Comparison of ENCODE assay signal across 8 cellular contexts in the genomic region with DNA sequence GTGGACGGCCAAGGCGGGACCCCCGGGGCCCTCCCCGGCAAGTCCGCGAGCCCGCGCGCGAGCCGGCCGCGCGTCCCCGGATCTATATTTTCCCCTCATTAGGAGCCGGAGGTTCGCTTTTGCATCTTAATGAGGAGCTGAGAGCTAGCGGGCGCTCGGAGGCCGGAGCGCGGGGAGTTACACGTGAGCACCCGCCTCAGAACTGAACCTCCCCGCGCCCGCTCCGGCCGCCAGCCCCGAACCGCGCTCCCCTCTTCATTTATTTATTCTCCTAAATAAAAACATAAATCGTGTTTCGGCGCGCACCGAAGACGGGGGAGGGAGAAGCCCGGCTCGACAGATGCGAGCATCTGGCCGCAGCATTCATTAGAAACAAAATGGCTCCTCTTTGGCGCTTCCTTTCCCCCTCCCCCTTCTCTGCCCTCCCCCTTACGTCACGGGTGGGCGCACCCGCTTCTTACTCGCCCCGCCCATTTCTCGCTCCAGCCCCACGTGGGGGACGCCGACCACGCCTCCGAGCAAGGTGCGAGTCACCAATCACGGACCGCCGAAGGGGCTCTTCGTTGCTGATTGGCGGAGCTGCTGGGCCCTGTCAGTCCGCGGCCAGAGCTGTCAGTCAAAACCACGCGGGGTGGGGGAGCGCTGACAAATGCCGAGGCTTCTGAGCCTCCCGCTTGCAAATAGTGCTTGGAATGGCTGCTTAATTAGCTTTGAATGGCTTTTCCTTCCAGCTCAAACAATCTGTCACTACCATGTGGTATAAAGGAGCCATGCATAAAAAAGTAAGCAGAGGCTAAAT. TPM values are rescaled to one million over a fixed set of nuclear protein-coding genes. Genes with fewer than 3 reads are reported as not detected.
DNase-seq lines count a peak whose midpoint lies in the region; ATAC-seq and TF ChIP-seq lines count a peak whose summit lies in the region.

No MANE protein-coding gene starts in this region.

- DNase-seq in CD14-positive monocyte (ENCODE audit: low spot score) (peak; percentile 100), HK-2 (ENCODE audit: unreplicated experiment) (peak; percentile 98), NCI-H82 treated with DMSO at 0.1 percent for 48 hours (lab: John Stamatoyannopoulos, UW; ENCODE audit: unreplicated experiment) (peak; percentile 97), dorsolateral prefrontal cortex (peak; percentile 100), right lobe of liver (peak; percentile 100)
- DNase-seq in activated CD4-positive, alpha-beta memory T cell treated with anti-CD3 and anti-CD28 coated beads, Interleukin-2, amount 10 ng/mL, durations not matched to agents 7 days and 5 days, result peak; percentile 100
- peak; percentile 100 for DNase-seq in stimulated activated CD4-positive, alpha-beta T cell treated with anti-CD3 and anti-CD28 coated beads, Interleukin-4, amount 100 ng/mL, for 24 hours

- CTCF ChIA-PET in activated CD4-positive, alpha-beta memory T cell treated with anti-CD3 and anti-CD28 coated beads, Interleukin-2, amount 10 ng/mL, durations not matched to agents 7 days and 5 days (lab: Charles Lee), result interaction anchor here (0.6 to 2.1 kb wide), 9 partner anchors 8 to 637 kb away, joined by 3 to 10 read pairs (median 5); no protein-coding TSS in a partner anchor

- H3K27ac ChIP-seq in dorsolateral prefrontal cortex (peak overlapping the region; percentile 77 to 100 (median 96)), right lobe of liver (peak overlapping the region; percentile 92 to 99 (median 98))

- H3K27me3 ChIP-seq in dorsolateral prefrontal cortex, result peaks cover 0 to 19% (median 0%) of the 10 kb centered on the region in 45 donors
- H3K27me3 ChIP-seq in right lobe of liver, result no peaks in the 10 kb centered on the region

- ATAC-seq in GM19397 (IDR thresholded peaks at IDR 0.05; ENCODE audit: unreplicated experiment) (peak; percentile 45), right lobe of liver (peak; percentile 55 to 74 (median 63))

- peaks cover 44% of the 10 kb centered on the region for H3K4me1 Mint-ChIP-seq in CD14-positive monocyte
- peaks cover 45% of the 10 kb centered on the region for H3K4me1 Mint-ChIP-seq in activated CD4-positive, alpha-beta memory T cell treated with anti-CD3 and anti-CD28 coated beads, Interleukin-2, amount 10 ng/mL, durations not matched to agents 7 days and 5 days

- TF ChIP-seq CTCF in CD14-positive monocyte (IDR thresholded peaks at IDR 0.05) (no peak), dorsolateral prefrontal cortex (IDR thresholded peaks at IDR 0.05 in 54 of 56, conservative IDR thresholded peaks at IDR 0.05 in 2 of 56; ENCODE audit: low read depth in 1 of 56, partially characterized antibody in 56 of 56) (peak in 11 of 56 donors; percentile 5 to 33 (median 17)), right lobe of liver (IDR thresholded peaks at IDR 0.05) (no peak)

- H3K9me3 Mint-ChIP-seq in CD14-positive monocyte, result peaks cover 0 to 9% (median 0%) of the 10 kb centered on the region in 7 donors
- H3K9me3 Mint-ChIP-seq in activated CD4-positive, alpha-beta memory T cell treated with anti-CD3 and anti-CD28 coated beads, Interleukin-2, amount 10 ng/mL, durations not matched to agents 7 days and 5 days, result no peaks in the 10 kb centered on the region

- peak overlapping the region; percentile 94 to 99 (median 98) for H3K27ac Mint-ChIP-seq in CD14-positive monocyte
- peak overlapping the region; percentile 88 for H3K27ac Mint-ChIP-seq in activated CD4-positive, alpha-beta memory T cell treated with anti-CD3 and anti-CD28 coated beads, Interleukin-2, amount 10 ng/mL, durations not matched to agents 7 days and 5 days

- no peaks in the 10 kb centered on the region for H3K36me3 ChIP-seq in right lobe of liver

- H3K36me3 Mint-ChIP-seq in CD14-positive monocyte, result peaks cover 9 to 17% of the 10 kb centered on the region in 2 donors
- H3K36me3 Mint-ChIP-seq in activated CD4-positive, alpha-beta memory T cell treated with anti-CD3 and anti-CD28 coated beads, Interleukin-2, amount 10 ng/mL, durations not matched to agents 7 days and 5 days (ENCODE audit: low read depth), result peaks cover 17% of the 10 kb centered on the region

- H3K4me1 ChIP-seq in right lobe of liver, result peaks cover 0 to 56% (median 26%) of the 10 kb centered on the region in 4 donors

- TF ChIP-seq POLR2A in right lobe of liver (IDR thresholded peaks at IDR 0.05), result peak; percentile 93

- WGBS in right lobe of liver (ENCODE audit: insufficient coverage, low coverage, low lambda C conversion rate, missing lambda C conversion rate), result 0% methylated on average over 29 of the region's 69 CpGs

- intact Hi-C loops in CD14-positive monocyte (cut with micrococcal nuclease), result loop anchor here (1.0 to 10.0 kb wide), 6 partner anchors 13 to 625 kb away; no protein-coding TSS in a partner anchor
- intact Hi-C loops in dorsolateral prefrontal cortex (cut with DNase I), result loop anchor here (5.0 to 10.0 kb wide), 7 partner anchors 37 to 625 kb away; no protein-coding TSS in a partner anchor
- intact Hi-C loops in right lobe of liver (cut with DNase I), result no loop called here

- peak overlapping the region; percentile 95 to 97 for H3K4me3 Mint-ChIP-seq in CD14-positive monocyte
- peak overlapping the region; percentile 79 for H3K4me3 Mint-ChIP-seq in activated CD4-positive, alpha-beta memory T cell treated with anti-CD3 and anti-CD28 coated beads, Interleukin-2, amount 10 ng/mL, durations not matched to agents 7 days and 5 days

- H3K27me3 Mint-ChIP-seq in CD14-positive monocyte (ENCODE audit: low read depth in 3 of 3), result peaks cover 31 to 48% (median 44%) of the 10 kb centered on the region in 3 donors
- H3K27me3 Mint-ChIP-seq in activated CD4-positive, alpha-beta memory T cell treated with anti-CD3 and anti-CD28 coated beads, Interleukin-2, amount 10 ng/mL, durations not matched to agents 7 days and 5 days, result peaks cover 33% of the 10 kb centered on the region

- H3K4me3 ChIP-seq in dorsolateral prefrontal cortex, result peak overlapping the region; percentile 54 to 92 (median 78)
- peak overlapping the region; percentile 47 to 73 (median 60) for H3K4me3 ChIP-seq in right lobe of liver

- no peaks in the 10 kb centered on the region for H3K9me3 ChIP-seq in right lobe of liver

- POLR2A ChIA-PET in activated CD4-positive, alpha-beta memory T cell treated with anti-CD3 and anti-CD28 coated beads, Interleukin-2, amount 10 ng/mL, durations not matched to agents 7 days and 5 days (lab: Charles Lee), result interaction anchor here (0.7 to 13.9 kb wide), 23 partner anchors 8 to 647 kb away, joined by 3 to 144 read pairs (median 4); partner anchors contain the start of gene RPLP1

RNA-seq across cellular contexts. Expression of gene TLE3, which starts 1.6 kb away (rescaled TPM):
- 10 to 100 TPM; 12.8 to 23.6 TPM for polyA plus RNA-seq in CD14-positive monocyte
- 10 to 100 TPM; 59.2 TPM for total RNA-seq in activated CD4-positive, alpha-beta memory T cell treated with anti-CD3 and anti-CD28 coated beads, Interleukin-2, amount 10 ng/mL, durations not matched to agents 7 days and 5 days
- total RNA-seq in dorsolateral prefrontal cortex (10 to 100 TPM; 22.5 to 97.6 (median 43.5) TPM), right lobe of liver (10 to 100 TPM in 5 of 6 experiments, 1 to 10 TPM in 1; 8.9 to 38.2 (median 21.2) TPM)

Comparison
In these comparisons a context has a peak if more than half of its experiments do, and no peak if none do; other contexts are left out.
1. Peak in every context shown above with its lines: DNase-seq, ATAC-seq, H3K4me3 ChIP-seq and H3K27ac ChIP-seq.
2. intact Hi-C loops: an anchor here in CD14-positive monocyte (1.0 to 10.0 kb wide) and dorsolateral prefrontal cortex (5.0 to 10.0 kb wide); none called in right lobe of liver.